ENCODE assay signal across 6 cellular contexts in genomic region chr11:574632-575323, GRCh38. TPM values are rescaled to one million over a fixed set of nuclear protein-coding genes. Genes with fewer than 3 reads are reported as not detected.
DNase-seq lines count a peak whose midpoint lies in the region; ATAC-seq and TF ChIP-seq lines count a peak whose summit lies in the region.

No MANE protein-coding gene starts in this region.

- intact Hi-C loops in dorsolateral prefrontal cortex (cut with DNase I): loop anchor here in 1 of 2 donors (10.0 kb wide), 1 partner anchor 120 kb away; the partner anchor contains the start of genes DEAF1 and TMEM80

- H3K36me3 ChIP-seq in HUES64 (ENCODE audit: insufficient read depth, low read length): peaks cover 6% of the 10 kb centered on the region; the same call in 1 of the 2 replicates

- ATAC-seq in HG03135 (IDR thresholded peaks at IDR 0.05; ENCODE audit: unreplicated experiment): no peak

- peaks cover 22% of the 10 kb centered on the region for H3K27me3 ChIP-seq in HUES64 (ENCODE audit: insufficient read depth, low read length)
- no peaks in the 10 kb centered on the region for H3K27me3 ChIP-seq in dorsolateral prefrontal cortex

- WGBS in HUES64: 15% methylated on average over 28 of the region's 28 CpGs

- H3K4me3 ChIP-seq in HUES64 (ENCODE audit: low read length): peak overlapping the region; percentile 77
- H3K4me3 ChIP-seq in dorsolateral prefrontal cortex: peak overlapping the region; percentile 65 to 96 (median 83)
- peak overlapping the region; percentile 49 for H3K4me3 ChIP-seq in retinal pigment epithelial cell (ENCODE audit: low read length)

- peak overlapping the region; percentile 66; the same call in 1 of the 2 replicates for H3K9ac ChIP-seq in HUES64 (ENCODE audit: low read depth, low read length)

- DNase-seq in dorsolateral prefrontal cortex (no peak), retinal pigment epithelial cell (ENCODE audit: low read depth) (no peak), NCI-H446 treated with DMSO at 0.1 percent for 48 hours (lab: John Stamatoyannopoulos, UW) (no peak), DMS79 (lab: John Stamatoyannopoulos, UW) (no peak)

- H3K4me1 ChIP-seq in HUES64 (ENCODE audit: insufficient read depth, low read length): peaks cover 9% of the 10 kb centered on the region; the same call in 1 of the 2 replicates

- TF ChIP-seq CTCF in dorsolateral prefrontal cortex (IDR thresholded peaks at IDR 0.05 in 54 of 56, conservative IDR thresholded peaks at IDR 0.05 in 2 of 56; ENCODE audit: low read depth in 1 of 56, partially characterized antibody in 56 of 56) (no peak), retinal pigment epithelial cell (conservative IDR thresholded peaks at IDR 0.05; ENCODE audit: low read depth, low read length) (no peak)

- no peaks in the 10 kb centered on the region for H3K9me3 ChIP-seq in HUES64 (ENCODE audit: insufficient read depth, low read depth, low read length)

- H3K27ac ChIP-seq in HUES64 (ENCODE audit: low read depth, low read length) (no peak overlapping the region), dorsolateral prefrontal cortex (peak overlapping the region in 39 of 59 donors; percentile 7 to 89 (median 73))

RNA-seq across cellular contexts. Expression of gene PHRF1, which starts 1.5 kb away (rescaled TPM):
- 21.9 TPM for polyA plus RNA-seq in HUES64 (2013, experiment 1 of 2)
- polyA plus RNA-seq in HUES64 (2013, experiment 2 of 2): 23.0 TPM
- 10 to 100 TPM; 24.7 to 43.4 (median 32.3) TPM for total RNA-seq in dorsolateral prefrontal cortex

RNA-seq across cellular contexts. Expression of gene RASSF7, which starts 14.0 kb away (rescaled TPM):
- polyA plus RNA-seq in HUES64 (2013, experiment 1 of 2): 10.5 TPM
- polyA plus RNA-seq in HUES64 (2013, experiment 2 of 2): 9.6 TPM
- 10 to 100 TPM in 34 of 120 experiments, 1 to 10 TPM in 86; 4.1 to 15.0 (median 8.8) TPM for total RNA-seq in dorsolateral prefrontal cortex

RNA-seq across cellular contexts. Expression of gene LMNTD2, which starts 14.2 kb away (rescaled TPM):
- 0.80 TPM for polyA plus RNA-seq in HUES64 (2013, experiment 1 of 2)
- polyA plus RNA-seq in HUES64 (2013, experiment 2 of 2): 0.63 TPM
- 1 to 10 TPM in 17 of 120 experiments, under 1 TPM in 67, not detected in 36; 0.20 to 2.8 (median 0.70) TPM for total RNA-seq in dorsolateral prefrontal cortex

RNA-seq across cellular contexts. Expression of gene LRRC56, which starts 37.5 kb away (rescaled TPM):
- polyA plus RNA-seq in HUES64 (2013, experiment 1 of 2): 0.55 TPM
- polyA plus RNA-seq in HUES64 (2013, experiment 2 of 2): 1.0 TPM
- total RNA-seq in dorsolateral prefrontal cortex: 1 to 10 TPM; 1.5 to 6.7 (median 3.8) TPM

RNA-seq across cellular contexts. Expression of gene HRAS, which starts 39.4 kb away (rescaled TPM):
- 40.6 TPM for polyA plus RNA-seq in HUES64 (2013, experiment 1 of 2)
- 37.3 TPM for polyA plus RNA-seq in HUES64 (2013, experiment 2 of 2)
- total RNA-seq in dorsolateral prefrontal cortex: 100 to 1,000 TPM in 19 of 120 experiments, 10 to 100 TPM in 101; 50.7 to 122 (median 86.8) TPM
